In the genomic region with DNA sequence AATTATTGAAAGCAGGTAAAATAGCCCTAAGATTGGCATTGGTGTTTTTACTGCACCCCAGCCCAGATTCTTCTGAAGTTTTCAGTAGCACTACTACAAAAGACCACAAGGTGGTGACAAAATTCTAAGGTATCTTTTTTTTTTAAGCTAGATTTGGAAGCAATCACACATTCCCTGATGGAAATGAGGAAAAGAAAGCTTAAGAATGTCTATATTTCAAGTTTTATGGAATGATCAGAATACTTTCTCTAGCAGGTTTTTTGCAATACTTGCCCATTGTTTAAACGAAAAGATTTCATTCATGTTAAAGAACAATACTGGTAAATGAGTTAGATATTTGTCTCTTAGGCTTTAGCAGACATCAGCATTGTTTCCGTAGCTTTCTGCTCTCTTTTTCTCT, we compare ENCODE assay signal across 8 cellular contexts. TPM values are rescaled to one million over a fixed set of nuclear protein-coding genes. Genes with fewer than 3 reads are reported as not detected.
DNase-seq lines count a peak whose midpoint lies in the region; ATAC-seq and TF ChIP-seq lines count a peak whose summit lies in the region.

No MANE protein-coding gene starts in this region.

- H3K36me3 ChIP-seq in ACC112 (ENCODE audit: insufficient read depth, low read length) (no peaks in the 10 kb centered on the region), OCI-LY3 (replicated peaks; ENCODE audit: low read depth, low read length) (no peaks in the 10 kb centered on the region), parathyroid adenoma (ENCODE audit: control insufficient read depth, insufficient read depth, low read length) (no peaks in the 10 kb centered on the region)

- DNase-seq in GM03348 (ENCODE audit: low spot score) = peak; percentile 64
- no peak for DNase-seq in epithelial cell of proximal tubule (ENCODE audit: low read depth)
- DNase-seq in mesenteric fat pad (ENCODE audit: low spot score) = no peak

- H2AFZ ChIP-seq in ACC112 (ENCODE audit: low read length, unreplicated experiment) = peak overlapping the region; percentile 57
- H2AFZ ChIP-seq in OCI-LY3 (ENCODE audit: low read depth, low read length) = no peak overlapping the region; the same call in 1 of the 2 replicates
- no peak overlapping the region for H2AFZ ChIP-seq in parathyroid adenoma

- H3K9me3 ChIP-seq in OCI-LY3 (ENCODE audit: insufficient read depth, low read length) = no peaks in the 10 kb centered on the region
- no peaks in the 10 kb centered on the region for H3K9me3 ChIP-seq in parathyroid adenoma (ENCODE audit: control insufficient read depth, low read length)

- H3K9ac ChIP-seq in OCI-LY3 (ENCODE audit: low read length) (no peak overlapping the region), parathyroid adenoma (no peak overlapping the region)

- H3K79me2 ChIP-seq in ACC112 (ENCODE audit: control insufficient read depth, insufficient read depth, low read length, unreplicated experiment) = no peaks in the 10 kb centered on the region
- H3K79me2 ChIP-seq in OCI-LY3 (ENCODE audit: low read length) = no peaks in the 10 kb centered on the region
- H3K79me2 ChIP-seq in parathyroid adenoma = no peaks in the 10 kb centered on the region

- no peaks in the 10 kb centered on the region for H4K20me1 ChIP-seq in OCI-LY3 (ENCODE audit: insufficient read depth, low read length)

- H3K4me2 ChIP-seq in OCI-LY3 (ENCODE audit: low read length) (0 out of 2 replicates have a peak overlapping the region, but pooled peaks have one; percentile 0), parathyroid adenoma (ENCODE audit: low read length) (no peak overlapping the region)

- H3K4me1 ChIP-seq in ACC112 (ENCODE audit: control insufficient read depth, insufficient read depth, low read length, unreplicated experiment) = no peaks in the 10 kb centered on the region
- no peaks in the 10 kb centered on the region for H3K4me1 ChIP-seq in OCI-LY3 (ENCODE audit: low read length)
- no peaks in the 10 kb centered on the region for H3K4me1 ChIP-seq in parathyroid adenoma

- TF ChIP-seq CTCF in OCI-LY3 (IDR thresholded peaks at IDR 0.05; ENCODE audit: low read depth, low read length) (peak; percentile 81), epithelial cell of proximal tubule (conservative IDR thresholded peaks at IDR 0.05; ENCODE audit: low read depth, low read length) (peak; percentile 71), parathyroid adenoma (IDR thresholded peaks at IDR 0.05) (peak; percentile 83)

- H3K27ac ChIP-seq in ACC112 (ENCODE audit: low read depth, low read length) (no peak overlapping the region), OCI-LY3 (ENCODE audit: low read length) (no peak overlapping the region), parathyroid adenoma (no peak overlapping the region)

- ATAC-seq in GM19455 (IDR thresholded peaks at IDR 0.05; ENCODE audit: unreplicated experiment) (no peak), GM18861 (IDR thresholded peaks at IDR 0.05; ENCODE audit: unreplicated experiment) (no peak)

- no peak overlapping the region for H3K4me3 ChIP-seq in ACC112 (ENCODE audit: low read depth, low read length)
- H3K4me3 ChIP-seq in OCI-LY3 (ENCODE audit: low read length) = no peak overlapping the region
- no peak overlapping the region for H3K4me3 ChIP-seq in epithelial cell of proximal tubule (ENCODE audit: low read depth, low read length)
- no peak overlapping the region for H3K4me3 ChIP-seq in parathyroid adenoma (ENCODE audit: low read depth, low read length)

- H3K27me3 ChIP-seq in ACC112 (ENCODE audit: insufficient read depth, low read length) (no peaks in the 10 kb centered on the region), OCI-LY3 (ENCODE audit: low read depth, low read length) (no peaks in the 10 kb centered on the region), parathyroid adenoma (ENCODE audit: control insufficient read depth, insufficient read depth, low read length) (no peaks in the 10 kb centered on the region)

RNA-seq across cellular contexts. Expression of gene ZNF638, which starts 32.1 kb away (rescaled TPM):
- total RNA-seq in epithelial cell of proximal tubule (67.7 and 69.0 TPM in 2 replicates), mesenteric fat pad (93.5 TPM)
